ENCODE assay signal across 11 cellular contexts in genomic region chr3:123383101-123384053, GRCh38.
DNase-seq lines count a peak whose midpoint lies in the region; ATAC-seq and TF ChIP-seq lines count a peak whose summit lies in the region.
"Had no signal": no experiment of that assay in that cellular context is flagged by ENCODE, and none has a peak within 500 bp of the region (broad histone marks: within the 10 kb centered on the region; RNA-seq: fewer than 3 reads in every experiment).

No MANE protein-coding gene starts in this region.

- no peaks in the 10 kb centered on the region for H3K36me3 Mint-ChIP-seq in immature natural killer cell

- peaks cover 48 to 98% of the 10 kb centered on the region in 2 donors for H3K4me1 ChIP-seq in thoracic aorta (ENCODE audit: control insufficient read depth in 1 of 2, low read depth in 2 of 2)

- no peaks in the 10 kb centered on the region for H3K9me3 Mint-ChIP-seq in immature natural killer cell
- H3K9me3 Mint-ChIP-seq: T-helper 2 cell treated with Interferon-gamma antibody and Interleukin-4, amounts not matched to agents 5 μg/mL and 100 μg/mL, for 36 hours had no signal

- peak overlapping the region in 1 of 6 donors; percentile 65 for H3K27ac Mint-ChIP-seq in immature natural killer cell
- H3K27ac Mint-ChIP-seq: T-helper 2 cell treated with Interferon-gamma antibody and Interleukin-4, amounts not matched to agents 5 μg/mL and 100 μg/mL, for 36 hours had no signal

- no peaks in the 10 kb centered on the region for H3K4me1 Mint-ChIP-seq in immature natural killer cell

- H3K27ac ChIP-seq in thoracic aorta = peak overlapping the region; percentile 91 to 95

- H3K27me3 Mint-ChIP-seq in immature natural killer cell (ENCODE audit: low read depth in 3 of 3) = peaks cover 0 to 8% (median 3%) of the 10 kb centered on the region in 3 donors

- H3K4me3 Mint-ChIP-seq in immature natural killer cell = no peak overlapping the region
- H3K4me3 Mint-ChIP-seq: T-helper 2 cell treated with Interferon-gamma antibody and Interleukin-4, amounts not matched to agents 5 μg/mL and 100 μg/mL, for 36 hours had no signal

- H3K36me3 ChIP-seq in thoracic aorta = no peaks in the 10 kb centered on the region
- H3K36me3 ChIP-seq: right lobe of liver had no signal

- peak overlapping the region; percentile 19 for H3K4me3 ChIP-seq in thoracic aorta
- H3K4me3 ChIP-seq: right lobe of liver had no signal

- no peaks in the 10 kb centered on the region for H3K27me3 ChIP-seq in thoracic aorta (replicated peaks; ENCODE audit: insufficient read depth)
- H3K27me3 ChIP-seq: right lobe of liver had no signal

- H3K9me3 ChIP-seq in thoracic aorta = no peaks in the 10 kb centered on the region
- H3K9me3 ChIP-seq: right lobe of liver had no signal

- DNase-seq in HS-27A (ENCODE audit: low read depth) (peak; percentile 79), astrocyte of the hippocampus (ENCODE audit: low read depth, low spot score) (peak; percentile 52), hepatic stellate cell (ENCODE audit: low spot score) (peak; percentile 52), thoracic aorta (ENCODE audit: low spot score) (no peak), Kasumi-1 (lab: John Stamatoyannopoulos, UW) (no peak), immature natural killer cell (no peak)
- no peak for DNase-seq in activated naive CD4-positive, alpha-beta T cell (lab: John Stamatoyannopoulos, UW)
- DNase-seq: NK-92 treated with Interleukin-12 subunit alpha and Interleukin-12 subunit beta, amount 100 ng/mL, for 24 hours; right lobe of liver had no signal

- ATAC-seq in thoracic aorta (ENCODE audit: insufficient number of reproducible peaks, low FRiP score, low read depth) (no peak), GM21786 (IDR thresholded peaks at IDR 0.05; ENCODE audit: unreplicated experiment) (no peak)
- ATAC-seq: right lobe of liver had no signal

- no peak for TF ChIP-seq CTCF in thoracic aorta (IDR thresholded peaks at IDR 0.05)

Comparison
In these comparisons a context has a peak if more than half of its experiments do, and no peak if none do; other contexts are left out.
1. DNase-seq: peak in HS-27A (single experiment), astrocyte of the hippocampus (single experiment) and hepatic stellate cell (single experiment); none in thoracic aorta (single experiment), Kasumi-1 (0 of 2), activated naive CD4-positive, alpha-beta T cell (0 of 4) and immature natural killer cell (0 of 3).